Comparison of ENCODE assay signal across 20 cellular contexts in genomic region chr3:117524890-117525289, GRCh38.
A peak's percentile ranks its signal among the peaks of the same experiment; 100 is the strongest.
DNase-seq lines count a peak whose midpoint lies in the region; ATAC-seq, FAIRE-seq and TF ChIP-seq lines count a peak whose summit lies in the region.
"Had no signal": no experiment of that assay in that cellular context is flagged by ENCODE, and none has a peak within 500 bp of the region (broad histone marks: within the 10 kb centered on the region; RNA-seq: fewer than 3 reads in every experiment).

No MANE protein-coding gene starts in this region.

- CTCF ChIA-PET in Caco-2 (lab: Charles Lee), result interaction anchor here (1.3 to 1.6 kb wide), 2 partner anchors 506 to 754 kb away, joined by 4 to 8 read pairs; no protein-coding TSS in a partner anchor
- CTCF ChIA-PET in activated CD8-positive, alpha-beta T cell treated with anti-CD3 and anti-CD28 coated beads, Interleukin-2, amount 10 ng/mL, durations not matched to agents 7 days and 5 days (lab: Charles Lee), result interaction anchor here (1.7 kb wide), 1 partner anchor 754 kb away, joined by 10 read pairs; no protein-coding TSS in a partner anchor

- intact Hi-C loops in Caco-2 (cut with micrococcal nuclease; ENCODE audit: unreplicated experiment), result loop anchor here (10.0 kb wide), 1 partner anchor 660 kb away; no protein-coding TSS in a partner anchor

- POLR2A ChIA-PET in Caco-2 (lab: Charles Lee), result no interaction called here
- POLR2A ChIA-PET in activated CD8-positive, alpha-beta T cell treated with anti-CD3 and anti-CD28 coated beads, Interleukin-2, amount 10 ng/mL, durations not matched to agents 7 days and 5 days (lab: Charles Lee), result no interaction called here

- no peaks in the 10 kb centered on the region for H3K9me3 Mint-ChIP-seq in Caco-2 (ENCODE audit: unreplicated experiment)
- H3K9me3 Mint-ChIP-seq in activated T-helper 17 cell treated with anti-CD3 and anti-CD28 coated beads, Interleukin-2, amount 50 U/mL, for 72 hours, result peaks cover 9% of the 10 kb centered on the region
- no peaks in the 10 kb centered on the region for H3K9me3 Mint-ChIP-seq in activated CD8-positive, alpha-beta T cell treated with anti-CD3 and anti-CD28 coated beads, Interleukin-2, amount 10 ng/mL, durations not matched to agents 7 days and 5 days (ENCODE audit: insufficient read depth)
- H3K9me3 Mint-ChIP-seq: activated naive CD8-positive, alpha-beta T cell treated with anti-CD3 and anti-CD28 coated beads, Interleukin-2, amount 50 U/mL, for 24 hours had no signal

- H3K36me3 ChIP-seq in adipocyte (ENCODE audit: control insufficient read depth, insufficient read depth, low read length, severe bottlenecking), result no peaks in the 10 kb centered on the region
- no peaks in the 10 kb centered on the region for H3K36me3 ChIP-seq in Caco-2 (ENCODE audit: control insufficient read depth, insufficient read depth, low read length)
- H3K36me3 ChIP-seq: heart left ventricle had no signal

- H3K9me3 ChIP-seq in adipocyte (ENCODE audit: control insufficient read depth, low read length), result no peaks in the 10 kb centered on the region
- H3K9me3 ChIP-seq in Caco-2, result no peaks in the 10 kb centered on the region

- no peak overlapping the region for H3K27ac Mint-ChIP-seq in Caco-2 (ENCODE audit: unreplicated experiment)
- no peak overlapping the region for H3K27ac Mint-ChIP-seq in activated T-helper 17 cell treated with anti-CD3 and anti-CD28 coated beads, Interleukin-2, amount 50 U/mL, for 72 hours
- no peak overlapping the region for H3K27ac Mint-ChIP-seq in activated CD8-positive, alpha-beta T cell treated with anti-CD3 and anti-CD28 coated beads, Interleukin-2, amount 10 ng/mL, durations not matched to agents 7 days and 5 days
- H3K27ac Mint-ChIP-seq: activated naive CD8-positive, alpha-beta T cell treated with anti-CD3 and anti-CD28 coated beads, Interleukin-2, amount 50 U/mL, for 24 hours; immature natural killer cell; natural killer cell; stimulated activated memory B cell treated with anti-CD40 and anti-IgM and Interleukin-4, amounts not matched to agents 10 μg/mL and 1 μg/mL and 100 μg/mL, for 72 hours had no signal

- no peak for ATAC-seq in activated T-helper 17 cell treated with anti-CD3 and anti-CD28 coated beads, Interleukin-2, amount 50 U/mL, for 72 hours (replicated peaks)
- ATAC-seq in activated CD8-positive, alpha-beta T cell treated with anti-CD3 and anti-CD28 coated beads, Interleukin-2, amount 10 ng/mL, durations not matched to agents 7 days and 5 days, result no peak
- ATAC-seq: activated naive CD8-positive, alpha-beta T cell treated with anti-CD3 and anti-CD28 coated beads, Interleukin-2, amount 50 U/mL, for 24 hours; heart left ventricle; natural killer cell; stimulated activated memory B cell treated with anti-CD40 and anti-IgM and Interleukin-4, amounts not matched to agents 10 μg/mL and 1 μg/mL and 100 μg/mL, for 72 hours had no signal

- H3K4me3 Mint-ChIP-seq in Caco-2 (ENCODE audit: unreplicated experiment), result no peak overlapping the region
- H3K4me3 Mint-ChIP-seq in activated T-helper 17 cell treated with anti-CD3 and anti-CD28 coated beads, Interleukin-2, amount 50 U/mL, for 72 hours, result no peak overlapping the region
- no peak overlapping the region for H3K4me3 Mint-ChIP-seq in activated CD8-positive, alpha-beta T cell treated with anti-CD3 and anti-CD28 coated beads, Interleukin-2, amount 10 ng/mL, durations not matched to agents 7 days and 5 days
- H3K4me3 Mint-ChIP-seq: activated naive CD8-positive, alpha-beta T cell treated with anti-CD3 and anti-CD28 coated beads, Interleukin-2, amount 50 U/mL, for 24 hours; immature natural killer cell; natural killer cell; stimulated activated memory B cell treated with anti-CD40 and anti-IgM and Interleukin-4, amounts not matched to agents 10 μg/mL and 1 μg/mL and 100 μg/mL, for 72 hours had no signal

- peaks cover 3% of the 10 kb centered on the region for H3K27me3 Mint-ChIP-seq in Caco-2 (ENCODE audit: insufficient read depth, unreplicated experiment)
- H3K27me3 Mint-ChIP-seq in activated T-helper 17 cell treated with anti-CD3 and anti-CD28 coated beads, Interleukin-2, amount 50 U/mL, for 72 hours, result no peaks in the 10 kb centered on the region
- no peaks in the 10 kb centered on the region for H3K27me3 Mint-ChIP-seq in activated CD8-positive, alpha-beta T cell treated with anti-CD3 and anti-CD28 coated beads, Interleukin-2, amount 10 ng/mL, durations not matched to agents 7 days and 5 days (ENCODE audit: low read depth)
- H3K27me3 Mint-ChIP-seq: activated naive CD8-positive, alpha-beta T cell treated with anti-CD3 and anti-CD28 coated beads, Interleukin-2, amount 50 U/mL, for 24 hours had no signal

- H3K4me3 ChIP-seq in adipocyte (ENCODE audit: low read length) (no peak overlapping the region), Caco-2 (ENCODE audit: low read depth, low read length) (no peak overlapping the region)
- H3K4me3 ChIP-seq: heart left ventricle had no signal

- DNase-seq in HK-2 (ENCODE audit: unreplicated experiment), result peak; percentile 25
- peak; percentile 59 for DNase-seq in adipocyte (ENCODE audit: low read depth)
- peak; percentile 14 for DNase-seq in fibroblast of the conjunctiva (ENCODE audit: low read depth)
- DNase-seq in urothelium cell line (ENCODE audit: low spot score), result peak; percentile 25
- no peak for DNase-seq in Caco-2
- DNase-seq in activated CD8-positive, alpha-beta T cell treated with anti-CD3 and anti-CD28 coated beads, Interleukin-2, amount 10 ng/mL, durations not matched to agents 7 days and 5 days, result no peak
- DNase-seq: activated naive CD8-positive, alpha-beta T cell treated with anti-CD3 and anti-CD28 coated beads, Interleukin-2, amount 50 U/mL, for 24 hours; heart left ventricle; immature natural killer cell; natural killer cell; NCI-H146; NCI-H2227 treated with DMSO at 0.1 percent for 48 hours; NK-92 treated with Interleukin-12 subunit alpha and Interleukin-12 subunit beta, amount 100 ng/mL, for 24 hours; posterior cingulate gyrus; RPMI8226; T-helper 1 cell; trophoblast cell had no signal

- FAIRE-seq in urothelium cell line (lab: Jason Lieb, UNC), result no peak
- FAIRE-seq: GM19239 had no signal

- H3K4me1 Mint-ChIP-seq in Caco-2 (ENCODE audit: low read depth, unreplicated experiment), result no peaks in the 10 kb centered on the region
- H3K4me1 Mint-ChIP-seq in activated T-helper 17 cell treated with anti-CD3 and anti-CD28 coated beads, Interleukin-2, amount 50 U/mL, for 72 hours, result no peaks in the 10 kb centered on the region
- H3K4me1 Mint-ChIP-seq in activated CD8-positive, alpha-beta T cell treated with anti-CD3 and anti-CD28 coated beads, Interleukin-2, amount 10 ng/mL, durations not matched to agents 7 days and 5 days (ENCODE audit: low read depth), result no peaks in the 10 kb centered on the region
- H3K4me1 Mint-ChIP-seq: activated naive CD8-positive, alpha-beta T cell treated with anti-CD3 and anti-CD28 coated beads, Interleukin-2, amount 50 U/mL, for 24 hours; immature natural killer cell; natural killer cell; stimulated activated memory B cell treated with anti-CD40 and anti-IgM and Interleukin-4, amounts not matched to agents 10 μg/mL and 1 μg/mL and 100 μg/mL, for 72 hours had no signal

- H3K9ac ChIP-seq in adipocyte (ENCODE audit: low read length), result no peak overlapping the region

- H3K27me3 ChIP-seq in adipocyte (replicated peaks; ENCODE audit: control insufficient read depth, insufficient read depth, low read length) (no peaks in the 10 kb centered on the region), Caco-2 (replicated peaks; ENCODE audit: control insufficient read depth, insufficient read depth, low read length) (no peaks in the 10 kb centered on the region)

- H3K36me3 Mint-ChIP-seq in Caco-2 (ENCODE audit: insufficient read depth, unreplicated experiment), result no peaks in the 10 kb centered on the region
- no peaks in the 10 kb centered on the region for H3K36me3 Mint-ChIP-seq in activated T-helper 17 cell treated with anti-CD3 and anti-CD28 coated beads, Interleukin-2, amount 50 U/mL, for 72 hours (ENCODE audit: low read depth)
- no peaks in the 10 kb centered on the region for H3K36me3 Mint-ChIP-seq in activated CD8-positive, alpha-beta T cell treated with anti-CD3 and anti-CD28 coated beads, Interleukin-2, amount 10 ng/mL, durations not matched to agents 7 days and 5 days (ENCODE audit: low read depth)
- H3K36me3 Mint-ChIP-seq: immature natural killer cell; natural killer cell; stimulated activated memory B cell treated with anti-CD40 and anti-IgM and Interleukin-4, amounts not matched to agents 10 μg/mL and 1 μg/mL and 100 μg/mL, for 72 hours had no signal

- TF ChIP-seq CTCF in Caco-2 (IDR thresholded peaks at IDR 0.05; ENCODE audit: insufficient read depth in 1 of 2, low read depth in 1 of 2, low read length in 1 of 2, severe bottlenecking in 1 of 2, unreplicated experiment in 1 of 2), result no peak

- H3K4me1 ChIP-seq in adipocyte (ENCODE audit: control insufficient read depth, insufficient read depth, low read length) (peaks cover 14% of the 10 kb centered on the region), Caco-2 (no peaks in the 10 kb centered on the region)
- H3K4me1 ChIP-seq: heart left ventricle had no signal

- BruUV-seq in Caco-2 (replicated peaks; lab: Mats Ljungman, UMichigan), result no TSS peak

Comparison
In these comparisons a context has a peak if more than half of its experiments do, and no peak if none do; other contexts are left out.
1. DNase-seq: peak in HK-2 (single experiment), adipocyte (single experiment), fibroblast of the conjunctiva (single experiment) and urothelium cell line (single experiment); none in Caco-2 (0 of 2) and activated CD8-positive, alpha-beta T cell treated with anti-CD3 and anti-CD28 coated beads, Interleukin-2, amount 10 ng/mL, durations not matched to agents 7 days and 5 days (single experiment).